17 cellular contexts compared by ENCODE assay signal in the genomic region with DNA sequence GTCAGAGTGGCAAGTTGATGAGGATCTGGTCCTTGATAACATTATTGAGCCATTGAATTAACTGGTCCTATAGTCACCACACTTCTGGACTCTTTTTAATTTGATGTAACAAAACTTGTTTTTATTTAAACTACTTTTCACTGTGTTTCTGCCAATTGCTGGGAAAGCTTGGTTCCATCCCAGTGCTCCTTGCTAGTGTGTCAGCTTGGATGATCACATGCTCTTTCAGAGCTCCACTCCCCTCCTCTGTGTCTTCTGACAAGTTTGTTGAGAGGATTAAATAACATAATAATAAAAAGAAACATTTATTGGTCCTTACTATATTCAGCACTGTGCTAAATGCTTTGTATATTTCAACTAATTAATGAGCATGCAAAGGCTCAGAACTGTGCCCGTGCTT.
"Had no signal": no experiment of that assay in that cellular context is flagged by ENCODE, and none has a peak within 500 bp of the region (broad histone marks: within the 10 kb centered on the region; RNA-seq: fewer than 3 reads in every experiment).

No MANE protein-coding gene starts in this region.

- H3K4me3 Mint-ChIP-seq: memory B cell had no signal

- H3K27me3 ChIP-seq: ascending aorta, breast epithelium, gastrocnemius medialis, ovary, tibial artery had no signal

- FAIRE-seq: endometrium, kidney, urothelium cell line had no signal

- H3K36me3 Mint-ChIP-seq: memory B cell had no signal

- H3K4me1 ChIP-seq: ascending aorta, breast epithelium, gastrocnemius medialis, tibial artery had no signal

- DNase-seq: activated CD4-positive, alpha-beta T cell treated with anti-CD3 and anti-CD28 coated beads for 1 hour; activated naive CD4-positive, alpha-beta T cell; gastrocnemius medialis; head of caudate nucleus; kidney; ovary; stimulated activated CD8-positive, alpha-beta memory T cell treated with anti-CD3 and anti-CD28 coated beads, Interleukin-4, amount 100 ng/mL, for 48 hours; stimulated activated naive CD4-positive, alpha-beta T cell treated with Interleukin-2 at 50 U/mL for 16 hours; tibial artery had no signal

- H3K36me3 ChIP-seq: ascending aorta, breast epithelium, gastrocnemius medialis, ovary, tibial artery had no signal

- H3K4me1 Mint-ChIP-seq: memory B cell had no signal

- H3K9me3 ChIP-seq: ascending aorta, gastrocnemius medialis, ovary, tibial artery had no signal

- H3K27ac ChIP-seq: ascending aorta, breast epithelium, coronary artery, gastrocnemius medialis, ovary, tibial artery, VCaP had no signal

- ATAC-seq: esophagus mucosa, gastrocnemius medialis had no signal

- H3K4me3 ChIP-seq: ascending aorta, breast epithelium, coronary artery, gastrocnemius medialis, ovary, tibial artery had no signal

- H3K27ac Mint-ChIP-seq: memory B cell had no signal
